Comparison of ENCODE assay signal across 21 cellular contexts in genomic region chr7:47301657-47302295, GRCh38.
A peak's percentile ranks its signal among the peaks of the same experiment; 100 is the strongest.
DNase-seq lines count a peak whose midpoint lies in the region; ATAC-seq and TF ChIP-seq lines count a peak whose summit lies in the region.
"Had no signal": no experiment of that assay in that cellular context is flagged by ENCODE, and none has a peak within 500 bp of the region (broad histone marks: within the 10 kb centered on the region; RNA-seq: fewer than 3 reads in every experiment).

No MANE protein-coding gene starts in this region.

- H3K4me1 ChIP-seq in right atrium auricular region (peaks cover 0 to 36% of the 10 kb centered on the region in 2 donors), colonic mucosa (no peaks in the 10 kb centered on the region), osteoblast (ENCODE audit: insufficient read depth, low read length) (no peaks in the 10 kb centered on the region)

- no peak overlapping the region for H3K4me2 ChIP-seq in osteoblast (ENCODE audit: insufficient read depth, low read length)

- no peak overlapping the region for H2AFZ ChIP-seq in osteoblast (ENCODE audit: low read length)

- H3K36me3 ChIP-seq in right atrium auricular region = peaks cover 52% of the 10 kb centered on the region
- no peaks in the 10 kb centered on the region for H3K36me3 ChIP-seq in colonic mucosa
- peaks cover 57% of the 10 kb centered on the region for H3K36me3 ChIP-seq in osteoblast (ENCODE audit: insufficient read depth, low read length)

- H3K27ac ChIP-seq in right atrium auricular region (peak overlapping the region in 1 of 2 donors; percentile 54), colonic mucosa (no peak overlapping the region), osteoblast (ENCODE audit: low read depth, low read length) (no peak overlapping the region)

- ATAC-seq in left ventricle myocardium superior (no peak), GM18867 (IDR thresholded peaks at IDR 0.05; ENCODE audit: unreplicated experiment) (no peak)

- TF ChIP-seq CTCF in right atrium auricular region (IDR thresholded peaks at IDR 0.05) (no peak), colonic mucosa (IDR thresholded peaks at IDR 0.05) (no peak), osteoblast (IDR thresholded peaks at IDR 0.05; ENCODE audit: extremely low read depth, low read depth, low read length) (no peak)

- H3K9me3 ChIP-seq in right atrium auricular region (no peaks in the 10 kb centered on the region), colonic mucosa (no peaks in the 10 kb centered on the region), osteoblast (ENCODE audit: low read depth, low read length) (no peaks in the 10 kb centered on the region)

- no peak overlapping the region for H3K9ac ChIP-seq in colonic mucosa (ENCODE audit: low read depth in 2 of 2, low read length in 2 of 2)

- H3K27me3 ChIP-seq in right atrium auricular region (no peaks in the 10 kb centered on the region), colonic mucosa (no peaks in the 10 kb centered on the region), osteoblast (ENCODE audit: insufficient read depth, low read length) (no peaks in the 10 kb centered on the region)

- no peak overlapping the region for H3K4me3 ChIP-seq in right atrium auricular region
- no peak overlapping the region for H3K4me3 ChIP-seq in colonic mucosa
- H3K4me3 ChIP-seq in osteoblast (ENCODE audit: insufficient read depth, low read length) = no peak overlapping the region

- H3K79me2 ChIP-seq in osteoblast (ENCODE audit: insufficient read depth, low read length) = no peaks in the 10 kb centered on the region

- intact Hi-C loops in left ventricle myocardium superior (cut with micrococcal nuclease) = no loop called here
- intact Hi-C loops in colonic mucosa (cut with DNase I) = no loop called here

- peaks cover 27% of the 10 kb centered on the region for H4K20me1 ChIP-seq in osteoblast (ENCODE audit: insufficient read depth, low read length)

- DNase-seq in right atrium auricular region (ENCODE audit: low spot score) (peak; percentile 43), left ventricle myocardium superior (no peak), colonic mucosa (peak; percentile 7), osteoblast (ENCODE audit: insufficient read length, low spot score, missing footprints) (peak; percentile 60), NCI-H1092 treated with DMSO at 0.1 percent for 48 hours (lab: John Stamatoyannopoulos, UW) (no peak), ecto neural progenitor cell (ENCODE audit: low spot score) (no peak)
- no peak for DNase-seq in stimulated activated CD4-positive, alpha-beta T cell treated with anti-CD3 and anti-CD28 coated beads, Interleukin-4, amount 100 ng/mL, for 4 hours
- DNase-seq: CD4-positive, alpha-beta T cell; DMS153; GDM1; GOT3; IMR-90; MM.1S; NCI-H1092; NCI-H146; NCI-H2081 treated with DMSO at 0.1 percent for 48 hours; NCI-H510A; NCI-H748 treated with DMSO at 0.1 percent for 48 hours; NK-92 treated with Interleukin-12 subunit alpha and Interleukin-12 subunit beta, amount 100 ng/mL, for 24 hours; SHP77 had no signal

Comparison
In these comparisons a context has a peak if more than half of its experiments do, and no peak if none do; other contexts are left out.
1. DNase-seq: peak in right atrium auricular region (single experiment), colonic mucosa (single experiment) and osteoblast (single experiment); none in left ventricle myocardium superior (single experiment), NCI-H1092 treated with DMSO at 0.1 percent for 48 hours (single experiment), stimulated activated CD4-positive, alpha-beta T cell treated with anti-CD3 and anti-CD28 coated beads, Interleukin-4, amount 100 ng/mL, for 4 hours (0 of 2) and ecto neural progenitor cell (single experiment).